ENCODE assay signal across 24 cellular contexts in genomic region chrX:107167163-107167921, GRCh38. TPM values are rescaled to one million over a fixed set of nuclear protein-coding genes. Genes with fewer than 3 reads are reported as not detected.
"Had no signal": no experiment of that assay in that cellular context is flagged by ENCODE, and none has a peak within 500 bp of the region (broad histone marks: within the 10 kb centered on the region; RNA-seq: fewer than 3 reads in every experiment).

No MANE protein-coding gene starts in this region.

- H3K9me3 ChIP-seq: SJSA1 had no signal

- H3K27me3 ChIP-seq: SJSA1 had no signal

- FAIRE-seq: HepG2, RCC 7860 had no signal

- H3K9ac ChIP-seq: KMS-11 had no signal

- H3K4me1 ChIP-seq: SJSA1 had no signal

- H3K27ac ChIP-seq: KMS-11, SJSA1, SK-N-MC had no signal

- H3K4me3 ChIP-seq: SJSA1, SK-N-MC had no signal

- DNase-seq: IMR-90, Kasumi-1, MM.1S, NCI-H1092 treated with DMSO at 0.1 percent for 48 hours, NCI-H1436, NCI-H187 treated with DMSO at 0.1 percent for 48 hours, NCI-H2029 treated with DMSO at 0.1 percent for 48 hours, NCI-H2171 treated with DMSO at 0.1 percent for 48 hours, NCI-H2227 treated with DMSO at 0.1 percent for 48 hours, NCI-H446, NCI-H510A, NCI-H524 treated with DMSO at 0.1 percent for 48 hours, NCI-H69, NCI-H774, Right ventricle myocardium superior, RPMI8226, SIG-M5 had no signal

- H3K36me3 ChIP-seq: SJSA1 had no signal

- H3K4me2 ChIP-seq: KMS-11 had no signal

- ATAC-seq: HepG2 had no signal

RNA-seq across cellular contexts. Expression of gene NUP62CL, which starts 38.9 kb away (rescaled TPM):
- total RNA-seq: HT1080, IMR-90, M059J, SJSA1 had no signal
- polyA plus RNA-seq: IMR-90 had no signal

RNA-seq across cellular contexts. Expression of gene DNAAF6, which starts 39.1 kb away (rescaled TPM):
- total RNA-seq: HepG2, HT1080, IMR-90, Right ventricle myocardium superior, SJSA1 had no signal
- polyA plus RNA-seq: HepG2, IMR-90 had no signal
